Comparison of ENCODE assay signal across 18 cellular contexts in the genomic region with DNA sequence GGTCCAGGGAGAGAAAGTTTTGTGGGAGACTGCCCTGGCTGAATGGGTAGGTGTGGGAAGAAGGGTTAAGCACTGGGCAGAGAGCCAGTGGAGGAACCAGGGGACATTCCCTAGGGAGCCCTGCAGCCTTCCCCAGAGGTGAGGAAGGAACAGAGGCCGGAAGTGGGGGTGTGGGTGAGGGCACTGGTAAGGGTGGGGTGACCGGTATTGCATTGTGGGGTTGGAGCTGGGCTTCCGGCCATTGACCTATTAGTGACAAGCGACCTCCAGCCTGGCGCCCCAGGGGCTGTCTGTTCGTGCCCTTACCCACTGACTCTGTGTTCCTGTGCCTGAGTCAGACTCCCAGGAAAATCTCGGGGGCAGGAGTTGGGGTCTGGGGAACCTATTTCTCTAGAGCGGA. TPM values are rescaled to one million over a fixed set of nuclear protein-coding genes. Genes with fewer than 3 reads are reported as not detected.
DNase-seq lines count a peak whose midpoint lies in the region; ATAC-seq, FAIRE-seq and TF ChIP-seq lines count a peak whose summit lies in the region.
"Had no signal": no experiment of that assay in that cellular context is flagged by ENCODE, and none has a peak within 500 bp of the region (broad histone marks: within the 10 kb centered on the region; RNA-seq: fewer than 3 reads in every experiment).

No MANE protein-coding gene starts in this region.

- H3K27me3 ChIP-seq in subcutaneous abdominal adipose tissue (ENCODE audit: control insufficient read depth in 5 of 5, insufficient read depth in 4 of 5, low read length in 5 of 5): peaks cover 15 to 19% (median 16%) of the 10 kb centered on the region in 5 donors

- H3K9me3 Mint-ChIP-seq in IgD-negative memory B cell: no peaks in the 10 kb centered on the region
- H3K9me3 Mint-ChIP-seq in MCF 10A (ENCODE audit: unreplicated experiment): no peaks in the 10 kb centered on the region
- H3K9me3 Mint-ChIP-seq: activated naive CD8-positive, alpha-beta T cell treated with anti-CD3 and anti-CD28 coated beads, Interleukin-2, amount 50 U/mL, for 24 hours; CD8-positive, alpha-beta T cell had no signal

- TF ChIP-seq CTCF in MCF 10A (IDR thresholded peaks at IDR 0.05; ENCODE audit: unreplicated experiment): no peak

- H3K27me3 Mint-ChIP-seq in IgD-negative memory B cell: peaks cover 5% of the 10 kb centered on the region
- H3K27me3 Mint-ChIP-seq in MCF 10A (ENCODE audit: insufficient read depth, unreplicated experiment): no peaks in the 10 kb centered on the region

- DNase-seq in MCF 10A (ENCODE audit: unreplicated experiment): peak; percentile 81
- no peak for DNase-seq in left lobe of liver (ENCODE audit: low spot score)
- DNase-seq in GM12891 (ENCODE audit: insufficient read length, low spot score): no peak
- no peak for DNase-seq in iPS-NIHi11 (ENCODE audit: low spot score)
- DNase-seq in cerebellar nuclear complex (lab: John Stamatoyannopoulos, UW): no peak
- DNase-seq: activated CD4-positive, CD25-positive, alpha-beta regulatory T cell treated with anti-CD3 and anti-CD28 coated beads, Interleukin-2, amount 50 U/mL, for 72 hours; activated naive CD8-positive, alpha-beta T cell treated with anti-CD3 and anti-CD28 coated beads, Interleukin-2, amount 50 U/mL, for 24 hours; CD8-positive, alpha-beta T cell; MV-4-11; NCI-H2171 treated with DMSO at 0.1 percent for 48 hours; posterior cingulate gyrus; stimulated activated CD4-positive, alpha-beta T cell treated with anti-CD3 and anti-CD28 coated beads, Interleukin-4, amount 100 ng/mL, for 4 hours; stimulated activated naive CD4-positive, alpha-beta T cell had no signal

- H3K27ac Mint-ChIP-seq in IgD-negative memory B cell (peak overlapping the region in 2 of 3 donors; percentile 25 to 63), MCF 10A (ENCODE audit: low read depth, unreplicated experiment) (no peak overlapping the region)
- H3K27ac Mint-ChIP-seq: activated naive CD8-positive, alpha-beta T cell treated with anti-CD3 and anti-CD28 coated beads, Interleukin-2, amount 50 U/mL, for 24 hours; CD8-positive, alpha-beta T cell had no signal

- H3K36me3 ChIP-seq in subcutaneous abdominal adipose tissue (ENCODE audit: control insufficient read depth in 5 of 5, insufficient read depth in 5 of 5, low read length in 5 of 5): no peaks in the 10 kb centered on the region

- H3K4me3 Mint-ChIP-seq in IgD-negative memory B cell: peak overlapping the region in 1 of 4 donors; percentile 57
- H3K4me3 Mint-ChIP-seq in MCF 10A (ENCODE audit: unreplicated experiment): no peak overlapping the region
- H3K4me3 Mint-ChIP-seq: activated naive CD8-positive, alpha-beta T cell treated with anti-CD3 and anti-CD28 coated beads, Interleukin-2, amount 50 U/mL, for 24 hours; CD8-positive, alpha-beta T cell had no signal

- H3K9ac ChIP-seq in subcutaneous abdominal adipose tissue (ENCODE audit: low read length in 5 of 5): no peak overlapping the region

- CTCF ChIA-PET in MCF 10A (lab: Yijun Ruan, JAX): interaction anchor here (0.8 to 1.7 kb wide), 6 partner anchors 8 to 135 kb away, joined by 3 to 5 read pairs (median 4); no protein-coding TSS in a partner anchor

- no peaks in the 10 kb centered on the region for H3K36me3 Mint-ChIP-seq in IgD-negative memory B cell
- H3K36me3 Mint-ChIP-seq in MCF 10A (ENCODE audit: insufficient read depth, unreplicated experiment): no peaks in the 10 kb centered on the region
- H3K36me3 Mint-ChIP-seq: CD8-positive, alpha-beta T cell had no signal

- peaks cover 18 to 86% (median 36%) of the 10 kb centered on the region in 5 donors for H3K4me1 ChIP-seq in subcutaneous abdominal adipose tissue (ENCODE audit: control insufficient read depth in 5 of 5, insufficient read depth in 5 of 5, low read length in 5 of 5)

- H3K4me1 Mint-ChIP-seq in IgD-negative memory B cell (peaks cover 13 to 20% (median 17%) of the 10 kb centered on the region in 3 donors), MCF 10A (ENCODE audit: insufficient read depth, unreplicated experiment) (peaks cover 17% of the 10 kb centered on the region)

- FAIRE-seq in GM12891 (lab: Jason Lieb, UNC): no peak
- FAIRE-seq: colon had no signal

- peak overlapping the region; percentile 63 for H3K27ac ChIP-seq in subcutaneous abdominal adipose tissue (ENCODE audit: low read depth, low read length)

- ATAC-seq in left lobe of liver: peak; percentile 7
- no peak for ATAC-seq in HG03354 (IDR thresholded peaks at IDR 0.05; ENCODE audit: poor library complexity, severe bottlenecking, unreplicated experiment)
- ATAC-seq: activated naive CD8-positive, alpha-beta T cell treated with anti-CD3 and anti-CD28 coated beads, Interleukin-2, amount 50 U/mL, for 24 hours; CD8-positive, alpha-beta T cell had no signal

- H3K9me3 ChIP-seq in subcutaneous abdominal adipose tissue (ENCODE audit: control insufficient read depth in 5 of 5, low read length in 5 of 5): no peaks in the 10 kb centered on the region

- TF ChIP-seq POLR2A in GM12891 (IDR thresholded peaks at IDR 0.05; ENCODE audit: low read depth, low read length): no peak

- no TSS peak for BruUV-seq in MCF 10A (replicated peaks; lab: Mats Ljungman, UMichigan)

- POLR2A ChIA-PET in MCF 10A (lab: Yijun Ruan, JAX): interaction anchor here (1.3 kb wide), 1 partner anchor 28 kb away, joined by 5 read pairs; no protein-coding TSS in a partner anchor

- intact Hi-C loops in MCF 10A (cut with micrococcal nuclease): loop anchor here (10.0 kb wide), 1 partner anchor 287 kb away; no protein-coding TSS in a partner anchor

- H3K4me3 ChIP-seq in subcutaneous abdominal adipose tissue (ENCODE audit: low read depth in 1 of 5, low read length in 5 of 5): no peak overlapping the region

TF ChIP-seq in GM12891, 5 proteins besides CTCF, POLR2A, EP300 and RAD21:
- no peak for TF ChIP-seq TAF1 (IDR thresholded peaks at IDR 0.05; ENCODE audit: low read depth, low read length)
- TF ChIP-seq SPI1 (IDR thresholded peaks at IDR 0.05; ENCODE audit: low read depth, low read length): no peak
- no peak for TF ChIP-seq POU2F2 (IDR thresholded peaks at IDR 0.05; ENCODE audit: low read depth, low read length)
- no peak for TF ChIP-seq POLR2AphosphoS5 (IDR thresholded peaks at IDR 0.05; ENCODE audit: low read depth, low read length)
- no peak for TF ChIP-seq PAX5 (IDR thresholded peaks at IDR 0.05; ENCODE audit: insufficient read depth, low read length, severe bottlenecking)

RNA-seq across cellular contexts. Expression of a gene that starts 3.5 kb away (rescaled TPM):
- polyA plus RNA-seq in IgD-negative memory B cell: not detected
- total RNA-seq in MCF 10A (2022) (22.7 and 41.7 TPM in 2 replicates), left lobe of liver (7.7 TPM)
- polyA plus RNA-seq in GM12891 (2012; ENCODE audit: low read depth, missing spikeins): 0.06 TPM
- total RNA-seq: CD8-positive, alpha-beta T cell; mononuclear cell had no signal

RNA-seq across cellular contexts. Expression of a gene that starts 4.9 kb away (rescaled TPM):
- not detected for polyA plus RNA-seq in IgD-negative memory B cell
- total RNA-seq in MCF 10A (2022) (not detected in 2 replicates), left lobe of liver (not detected)
- not detected for polyA plus RNA-seq in GM12891 (2012; ENCODE audit: low read depth, missing spikeins)
- total RNA-seq: CD8-positive, alpha-beta T cell; mononuclear cell had no signal

RNA-seq across cellular contexts. Expression of a gene that starts 26.9 kb away (rescaled TPM):
- polyA plus RNA-seq in IgD-negative memory B cell: 25.2 TPM
- 85.4 and 90.7 TPM in 2 replicates for total RNA-seq in MCF 10A (2022)
- 39.8 TPM for total RNA-seq in left lobe of liver
- polyA plus RNA-seq in GM12891 (2012; ENCODE audit: low read depth, missing spikeins): 20.6 TPM

RNA-seq across cellular contexts. Expression of a gene that starts 31.8 kb away (rescaled TPM):
- polyA plus RNA-seq in IgD-negative memory B cell: not detected
- 3.6 and 4.1 TPM in 2 replicates for total RNA-seq in MCF 10A (2022)
- 0.40 TPM for total RNA-seq in left lobe of liver
- not detected for polyA plus RNA-seq in GM12891 (2012; ENCODE audit: low read depth, missing spikeins)
- total RNA-seq: CD8-positive, alpha-beta T cell had no signal

RNA-seq across cellular contexts. Expression of a gene that starts 38.9 kb away (rescaled TPM):
- 0.24 TPM for polyA plus RNA-seq in IgD-negative memory B cell
- total RNA-seq in MCF 10A (2022) (8.0 and 9.3 TPM in 2 replicates), left lobe of liver (3.1 TPM)
- 5.9 TPM for polyA plus RNA-seq in GM12891 (2012; ENCODE audit: low read depth, missing spikeins)
